8 cellular contexts compared by ENCODE assay signal in genomic region chr21:45541221-45542039, GRCh38. TPM values are rescaled to one million over a fixed set of nuclear protein-coding genes. Genes with fewer than 3 reads are reported as not detected.
DNase-seq lines count a peak whose midpoint lies in the region; ATAC-seq and TF ChIP-seq lines count a peak whose summit lies in the region.

No MANE protein-coding gene starts in this region.

- no peak overlapping the region for H2AFZ ChIP-seq in GM23338

- H3K4me2 ChIP-seq in GM23338 = peak overlapping the region; percentile 83

- H3K79me2 ChIP-seq in GM23338 (replicated peaks; ENCODE audit: insufficient read depth) = peaks cover 33% of the 10 kb centered on the region

- no peak for TF ChIP-seq CTCF in GM23338 (conservative IDR thresholded peaks at IDR 0.05; ENCODE audit: low read depth in 2 of 2)

- no peaks in the 10 kb centered on the region; the same call in 1 of the 2 replicates for H3K4me1 ChIP-seq in GM23338 (ENCODE audit: insufficient read depth)

- H3K27me3 Mint-ChIP-seq in GM23338 (ENCODE audit: insufficient read depth, low read depth, poor library complexity) (peaks cover 11% of the 10 kb centered on the region), memory B cell (no peaks in the 10 kb centered on the region)

- no peaks in the 10 kb centered on the region for H3K9me2 ChIP-seq in GM23338 (ENCODE audit: insufficient read depth)

- H3K36me3 ChIP-seq in GM23338 (ENCODE audit: insufficient read depth) = no peaks in the 10 kb centered on the region

- H3K4me3 Mint-ChIP-seq in GM23338 = peak overlapping the region; percentile 75
- peak overlapping the region; percentile 84 for H3K4me3 Mint-ChIP-seq in memory B cell

- no peaks in the 10 kb centered on the region; the same call in 2 of the 3 replicates for H3K9me3 Mint-ChIP-seq in GM23338
- H3K9me3 Mint-ChIP-seq in memory B cell = no peaks in the 10 kb centered on the region

- no peaks in the 10 kb centered on the region for H3F3A ChIP-seq in GM23338 (replicated peaks; ENCODE audit: low read depth)

- DNase-seq in CMK (ENCODE audit: low read depth) = peak; percentile 88
- peak; percentile 46 for DNase-seq in GM23338 (ENCODE audit: low spot score)
- DNase-seq in NCI-H2196 (lab: John Stamatoyannopoulos, UW; ENCODE audit: unreplicated experiment) = peak; percentile 64
- peak; percentile 83 to 87 for DNase-seq in activated CD4-positive, alpha-beta T cell treated with anti-CD3 and anti-CD28 coated beads, Interleukin-2, amount 50 U/mL, for 48 hours
- DNase-seq in effector CD4-positive, alpha-beta T cell = peak; percentile 69
- peak in 1 of 2 donors; percentile 42 for DNase-seq in memory B cell (ENCODE audit: low spot score in 2 of 2)
- peak; percentile 37 for DNase-seq in stimulated activated CD8-positive, alpha-beta memory T cell treated with anti-CD3 and anti-CD28 coated beads, Interleukin-15, amount 100 ng/mL, for 1 hour (ENCODE audit: low read depth)
- DNase-seq in NCI-H526 treated with DMSO at 0.1 percent for 48 hours (lab: John Stamatoyannopoulos, UW) = no peak

- H3K27ac Mint-ChIP-seq in GM23338 = no peak overlapping the region
- H3K27ac Mint-ChIP-seq in memory B cell = peak overlapping the region; percentile 38

- peaks cover 7% of the 10 kb centered on the region for H3K4me1 Mint-ChIP-seq in GM23338
- peaks cover 10% of the 10 kb centered on the region for H3K4me1 Mint-ChIP-seq in memory B cell

- H4K20me1 ChIP-seq in GM23338 (replicated peaks; ENCODE audit: insufficient read depth) = 0 out of 2 replicates have a peak, but pooled peaks cover 4% of the 10 kb centered on the region

- H3K27me3 ChIP-seq in GM23338 (ENCODE audit: insufficient read depth) = no peaks in the 10 kb centered on the region

- H3K36me3 Mint-ChIP-seq in GM23338 (ENCODE audit: low read depth) (peaks cover 1% of the 10 kb centered on the region; the same call in 1 of the 3 replicates), memory B cell (no peaks in the 10 kb centered on the region)

- ATAC-seq in GM23338 = peak; percentile 33
- peak; percentile 75 for ATAC-seq in memory B cell (ENCODE audit: low read depth)

- no peak overlapping the region for H3K27ac ChIP-seq in GM23338 (ENCODE audit: low read depth)

- H3K4me3 ChIP-seq in GM23338 = peak overlapping the region; percentile 64

TF ChIP-seq in GM23338, 12 proteins besides CTCF, POLR2A, EP300 and RAD21:
- no peak for TF ChIP-seq EZH2phosphoT487 (IDR thresholded peaks at IDR 0.05; ENCODE audit: unreplicated experiment)
- peak; percentile 83 for TF ChIP-seq CREB1 (CRISPR knock-in tag; IDR thresholded peaks at IDR 0.05; ENCODE audit: low read depth)

RNA-seq across cellular contexts. Expression of gene SLC19A1, which starts 0.8 kb away (rescaled TPM):
- total RNA-seq in GM23338 (2014; rRNA removed; shearing (Covaris generic)) = 25.9 and 33.0 TPM in 2 replicates
- polyA plus RNA-seq in GM23338 (2016; fragmentation: Nextera tagmentation; extraction: Ambion mirVana) = 31.2 and 37.4 TPM in 2 replicates
